In genomic region chr4:78673258-78673817, GRCh38 we compare ENCODE assay signal across 14 cellular contexts.
DNase-seq lines count a peak whose midpoint lies in the region; ATAC-seq, FAIRE-seq and TF ChIP-seq lines count a peak whose summit lies in the region.
"Had no signal": no experiment of that assay in that cellular context is flagged by ENCODE, and none has a peak within 500 bp of the region (broad histone marks: within the 10 kb centered on the region; RNA-seq: fewer than 3 reads in every experiment).

No MANE protein-coding gene starts in this region.

- peak overlapping the region in 1 of 2 experiments; percentile 84 for H2BK12ac ChIP-seq in mesenchymal stem cell (ENCODE audit: low read length in 2 of 2)

- peak overlapping the region; percentile 4 to 56 (median 26) for H3K4me3 Mint-ChIP-seq in IgD-negative memory B cell
- H3K4me3 Mint-ChIP-seq: CD4-positive, CD25-positive, alpha-beta regulatory T cell had no signal

- H3K23ac ChIP-seq in mesenchymal stem cell (ENCODE audit: low read length in 2 of 2) = no peak overlapping the region

- H2BK15ac ChIP-seq in mesenchymal stem cell (ENCODE audit: low read depth, poor library complexity, severe bottlenecking) = no peak overlapping the region

- CTCF ChIA-PET in GM12878 (lab: Yijun Ruan, JAX) = interaction anchor here (0.6 to 1.8 kb wide), 2 partner anchors 15 to 93 kb away, joined by 3 to 4 read pairs; no protein-coding TSS in a partner anchor

- RAD21 ChIA-PET in GM12878 (lab: Charles Lee; ENCODE audit: unreplicated experiment) = no interaction called here

- no peak overlapping the region for H4K91ac ChIP-seq in mesenchymal stem cell (ENCODE audit: low read length)

- H2BK5ac ChIP-seq in mesenchymal stem cell (ENCODE audit: low read depth, low read length, poor library complexity, severe bottlenecking) = no peak overlapping the region

- peaks cover 0 to 10% (median 0%) of the 10 kb centered on the region in 11 experiments; a peak in 2 of 22 replicates for H3K36me3 ChIP-seq in BLaER1 treated with 17β-estradiol and CSF1 and Interleukin-3, amounts not matched to agents 10 nM and 100 nM
- H3K36me3 ChIP-seq in GM12878 (ENCODE audit: control insufficient read depth in 2 of 2, insufficient read depth in 2 of 2, low read length in 1 of 2) (no peaks in the 10 kb centered on the region), mesenchymal stem cell (ENCODE audit: control insufficient read depth in 1 of 2, insufficient read depth in 2 of 2, low read depth in 1 of 2, low read length in 2 of 2) (no peaks in the 10 kb centered on the region), colonic mucosa (no peaks in the 10 kb centered on the region), body of pancreas (replicated peaks in 1 of 2; ENCODE audit: insufficient read depth in 1 of 2, low read depth in 2 of 2) (no peaks in the 10 kb centered on the region), right lobe of liver (no peaks in the 10 kb centered on the region)
- H3K36me3 ChIP-seq: HAP-1 had no signal

- H3K27ac ChIP-seq in BLaER1 treated with 17β-estradiol and CSF1 and Interleukin-3, amounts not matched to agents 10 nM and 100 nM = peak overlapping the region in 1 of 11 experiments; percentile 96; a peak in 1 of 22 replicates
- H3K27ac ChIP-seq in GM12878 (ENCODE audit: control insufficient read depth, insufficient read depth) (no peak overlapping the region), mesenchymal stem cell (ENCODE audit: low read length, poor library complexity, severe bottlenecking) (no peak overlapping the region), colonic mucosa (no peak overlapping the region), body of pancreas (no peak overlapping the region), right lobe of liver (no peak overlapping the region)

- no peak for TF ChIP-seq EP300 in GM12878 (IDR thresholded peaks at IDR 0.05; ENCODE audit: borderline replicate concordance in 1 of 2, control insufficient read depth in 1 of 2, low read depth in 2 of 2, low read length in 2 of 2)

- H3K36me3 Mint-ChIP-seq in IgD-negative memory B cell = peaks cover 1% of the 10 kb centered on the region
- H3K36me3 Mint-ChIP-seq: CD4-positive, CD25-positive, alpha-beta regulatory T cell had no signal

- TF ChIP-seq RAD21 in GM12878 (IDR thresholded peaks at IDR 0.05; ENCODE audit: insufficient read depth, low read depth, low read length) = no peak

- no peak overlapping the region for H4K8ac ChIP-seq in mesenchymal stem cell (ENCODE audit: low read length)

- H3K4ac ChIP-seq in mesenchymal stem cell (ENCODE audit: low read depth in 1 of 2, low read length in 2 of 2) = no peak overlapping the region

- SMC1A ChIA-PET in GM12878 (lab: Charles Lee; ENCODE audit: uncharacterized antibody, unreplicated experiment) = interaction anchor here (1.0 to 2.2 kb wide), 8 partner anchors 10 to 177 kb away, joined by 3 to 6 read pairs (median 3); no protein-coding TSS in a partner anchor

- H2AFZ ChIP-seq in GM12878 (ENCODE audit: control insufficient read depth, low read depth, low read length) (no peak overlapping the region), mesenchymal stem cell (ENCODE audit: low read depth, low read length) (no peak overlapping the region)

- H2BK120ac ChIP-seq in mesenchymal stem cell (ENCODE audit: low read depth, low read length) = no peak overlapping the region

- in situ Hi-C loops in GM12878 (cut with MboI) = no loop called here

- no peak overlapping the region for H3K9ac ChIP-seq in BLaER1 treated with 17β-estradiol and CSF1 and Interleukin-3, amounts not matched to agents 10 nM and 100 nM
- H3K9ac ChIP-seq in GM12878 (ENCODE audit: control insufficient read depth, insufficient read depth, low read length) (no peak overlapping the region), mesenchymal stem cell (ENCODE audit: low read length) (no peak overlapping the region), colonic mucosa (ENCODE audit: low read depth in 2 of 2, low read length in 2 of 2) (no peak overlapping the region)

- no TSS peak for BruUV-seq in GM12878 (replicated peaks; lab: Mats Ljungman, UMichigan)

- TF ChIP-seq CTCF in GM12878 (IDR thresholded peaks at IDR 0.05 in 2 of 3, conservative IDR thresholded peaks at IDR 0.05 in 1 of 3; ENCODE audit: control insufficient read depth in 2 of 3, extremely low read depth in 1 of 3, insufficient read depth in 1 of 3, low read depth in 3 of 3, low read length in 3 of 3) = no peak
- TF ChIP-seq CTCF in colonic mucosa (IDR thresholded peaks at IDR 0.05) = no peak
- TF ChIP-seq CTCF in body of pancreas (IDR thresholded peaks at IDR 0.05) = no peak
- TF ChIP-seq CTCF in right lobe of liver (IDR thresholded peaks at IDR 0.05) = no peak

- intact Hi-C loops in GM12878 (cut with micrococcal nuclease; ENCODE audit: unreplicated experiment) (no loop called here), colonic mucosa (cut with DNase I) (no loop called here), body of pancreas (cut with DNase I) (no loop called here), right lobe of liver (cut with DNase I) (no loop called here)

- TF ChIP-seq POLR2A in GM12878 (IDR thresholded peaks at IDR 0.05; ENCODE audit: low read depth, low read length) (no peak), body of pancreas (IDR thresholded peaks at IDR 0.05) (no peak), right lobe of liver (IDR thresholded peaks at IDR 0.05) (no peak)

- H4K20me1 ChIP-seq in BLaER1 treated with 17β-estradiol and CSF1 and Interleukin-3, amounts not matched to agents 10 nM and 100 nM = no peaks in the 10 kb centered on the region
- no peaks in the 10 kb centered on the region for H4K20me1 ChIP-seq in GM12878 (ENCODE audit: control insufficient read depth, insufficient read depth)

- H3K4me3 ChIP-seq in BLaER1 treated with 17β-estradiol and CSF1 and Interleukin-3, amounts not matched to agents 10 nM and 100 nM = no peak overlapping the region
- H3K4me3 ChIP-seq in GM12878 (no peak overlapping the region), mesenchymal stem cell (ENCODE audit: insufficient read depth in 1 of 2, low read depth in 1 of 2, low read length in 2 of 2) (no peak overlapping the region), colonic mucosa (no peak overlapping the region), body of pancreas (no peak overlapping the region), right lobe of liver (no peak overlapping the region)
- H3K4me3 ChIP-seq: HAP-1 had no signal

- ATAC-seq in GM12878 = peak; percentile 44; the same call in 2 of the 3 replicates
- ATAC-seq in body of pancreas = no peak
- no peak for ATAC-seq in right lobe of liver

- no peaks in the 10 kb centered on the region for H3K79me2 ChIP-seq in GM12878 (ENCODE audit: control insufficient read depth, insufficient read depth, low read length)

- peaks cover 0 to 6% (median 6%) of the 10 kb centered on the region in 3 donors for H3K9me3 Mint-ChIP-seq in IgD-negative memory B cell

- no peak for FAIRE-seq in GM12878 (lab: Jason Lieb, UNC)
- FAIRE-seq: H1 had no signal

- peak overlapping the region in 6 of 11 experiments; percentile 3 to 96 (median 32); a peak in 9 of 22 replicates for H3K4me2 ChIP-seq in BLaER1 treated with 17β-estradiol and CSF1 and Interleukin-3, amounts not matched to agents 10 nM and 100 nM
- no peak overlapping the region for H3K4me2 ChIP-seq in GM12878 (ENCODE audit: control insufficient read depth, insufficient read depth)
- no peak overlapping the region for H3K4me2 ChIP-seq in mesenchymal stem cell (ENCODE audit: low read length, poor library complexity, severe bottlenecking)

- H3K9me3 ChIP-seq in BLaER1 treated with 17β-estradiol and CSF1 and Interleukin-3, amounts not matched to agents 10 nM and 100 nM (replicated peaks in 1 of 11) = peaks cover 10 to 27% (median 14%) of the 10 kb centered on the region in 11 experiments; a peak in 17 of 22 replicates
- no peaks in the 10 kb centered on the region; the same call in 2 of the 3 replicates for H3K9me3 ChIP-seq in GM12878 (replicated peaks; ENCODE audit: control insufficient read depth, insufficient read depth, low read length)
- H3K9me3 ChIP-seq in mesenchymal stem cell (ENCODE audit: control insufficient read depth, low read length) = no peaks in the 10 kb centered on the region
- H3K9me3 ChIP-seq in colonic mucosa = no peaks in the 10 kb centered on the region
- H3K9me3 ChIP-seq in body of pancreas = no peaks in the 10 kb centered on the region
- H3K9me3 ChIP-seq in right lobe of liver = no peaks in the 10 kb centered on the region
- H3K9me3 ChIP-seq: HAP-1 had no signal

- 56% methylated on average over 2 of the region's 2 CpGs for WGBS in GM12878 (ENCODE audit: insufficient coverage, insufficient replicate concordance, low lambda C conversion rate, missing lambda C conversion rate)
- 96% methylated on average over 1 of the region's 2 CpGs for WGBS in mesenchymal stem cell
- WGBS in body of pancreas, 2 donors = 84 to 86% methylated on average over 2 of the region's 2 CpGs
- 83% methylated on average over 2 of the region's 2 CpGs for WGBS in right lobe of liver (ENCODE audit: insufficient coverage, low coverage, low lambda C conversion rate, missing lambda C conversion rate)

- H3K18ac ChIP-seq in mesenchymal stem cell (ENCODE audit: low read depth in 1 of 2, low read length in 2 of 2) = no peak overlapping the region

- no peaks in the 10 kb centered on the region for H3K27me3 ChIP-seq in BLaER1 treated with 17β-estradiol and CSF1 and Interleukin-3, amounts not matched to agents 10 nM and 100 nM
- H3K27me3 ChIP-seq in GM12878 (replicated peaks in 1 of 2; ENCODE audit: control insufficient read depth in 2 of 2, insufficient read depth in 2 of 2, low read length in 1 of 2) (no peaks in the 10 kb centered on the region), mesenchymal stem cell (ENCODE audit: control insufficient read depth in 1 of 2, insufficient read depth in 1 of 2, low read length in 2 of 2) (no peaks in the 10 kb centered on the region), colonic mucosa (no peaks in the 10 kb centered on the region), body of pancreas (no peaks in the 10 kb centered on the region), right lobe of liver (no peaks in the 10 kb centered on the region)

- DNase-seq in GM12878 (ENCODE audit: low read depth, low spot score) = no peak
- no peak for DNase-seq in mesenchymal stem cell
- no peak for DNase-seq in colonic mucosa
- DNase-seq in body of pancreas = no peak
- no peak for DNase-seq in C1 segment of cervical spinal cord (lab: John Stamatoyannopoulos, UW)
- DNase-seq in right lobe of liver = no peak
- DNase-seq: ACHN; CD4-positive, CD25-positive, alpha-beta regulatory T cell; DMS53; IMR-90 had no signal

- H3K79me1 ChIP-seq in mesenchymal stem cell (replicated peaks; ENCODE audit: low read length, poor library complexity, severe bottlenecking) = no peaks in the 10 kb centered on the region

- no peak overlapping the region for H3K14ac ChIP-seq in mesenchymal stem cell (ENCODE audit: low read length in 2 of 2)

- H3K4me1 Mint-ChIP-seq in IgD-negative memory B cell = peaks cover 23 to 41% (median 27%) of the 10 kb centered on the region in 3 donors

- H3K27me3 Mint-ChIP-seq in IgD-negative memory B cell = no peaks in the 10 kb centered on the region

- POLR2A ChIA-PET in GM12878 (lab: Charles Lee) = no interaction called here

- H3K4me1 ChIP-seq in BLaER1 treated with 17β-estradiol and CSF1 and Interleukin-3, amounts not matched to agents 10 nM and 100 nM = peaks cover 12 to 65% (median 17%) of the 10 kb centered on the region in 10 experiments
- H3K4me1 ChIP-seq in GM12878 (ENCODE audit: control insufficient read depth, insufficient read depth, low read length) (peaks cover 3% of the 10 kb centered on the region), mesenchymal stem cell (ENCODE audit: control insufficient read depth, insufficient read depth, low read depth, low read length) (peaks cover 3% of the 10 kb centered on the region), colonic mucosa (no peaks in the 10 kb centered on the region), body of pancreas (peaks cover 6% of the 10 kb centered on the region), right lobe of liver (no peaks in the 10 kb centered on the region)
- H3K4me1 ChIP-seq: HAP-1 had no signal

- peak overlapping the region; percentile 44 for H2AK5ac ChIP-seq in mesenchymal stem cell (ENCODE audit: low read length, severe bottlenecking)

- peak overlapping the region; percentile 30 to 86 (median 80) for H3K27ac Mint-ChIP-seq in IgD-negative memory B cell
- H3K27ac Mint-ChIP-seq: CD4-positive, CD25-positive, alpha-beta regulatory T cell had no signal

Comparison
In these comparisons a context has a peak if more than half of its experiments do, and no peak if none do; other contexts are left out.
1. H3K4me2 ChIP-seq: peak in BLaER1 treated with 17β-estradiol and CSF1 and Interleukin-3, amounts not matched to agents 10 nM and 100 nM (6 of 11); none in GM12878 (single experiment) and mesenchymal stem cell (single experiment).